In genomic region chr19:2702170-2703076, GRCh38 we compare ENCODE assay signal across 8 cellular contexts. TPM values are rescaled to one million over a fixed set of nuclear protein-coding genes. Genes with fewer than 3 reads are reported as not detected.
A peak's percentile ranks its signal among the peaks of the same experiment; 100 is the strongest.
DNase-seq lines count a peak whose midpoint lies in the region; ATAC-seq and TF ChIP-seq lines count a peak whose summit lies in the region.

Gene GNG7, minus strand, starts transcription at chr19:2702694. Its CDS starts 182,006 bp downstream, at chr19:2520688.

- no peaks in the 10 kb centered on the region for H3K4me1 ChIP-seq in osteoblast (ENCODE audit: insufficient read depth, low read length)

- H3K4me1 Mint-ChIP-seq in activated naive CD8-positive, alpha-beta T cell (ENCODE audit: low read depth), result peaks cover 31% of the 10 kb centered on the region
- no peaks in the 10 kb centered on the region for H3K4me1 Mint-ChIP-seq in glutamatergic neuron (ENCODE audit: low read depth, unreplicated experiment)

- no peaks in the 10 kb centered on the region for H3K9me3 ChIP-seq in osteoblast (ENCODE audit: low read depth, low read length)

- peak within 1 kb of the TSS; percentile 73 for H3K4me3 Mint-ChIP-seq in activated naive CD8-positive, alpha-beta T cell
- peak within 1 kb of the TSS; percentile 86 for H3K4me3 Mint-ChIP-seq in glutamatergic neuron (ENCODE audit: unreplicated experiment)

- H3K36me3 Mint-ChIP-seq in activated naive CD8-positive, alpha-beta T cell, result no peaks in the 10 kb centered on the region
- H3K36me3 Mint-ChIP-seq in glutamatergic neuron (ENCODE audit: unreplicated experiment), result no peaks in the 10 kb centered on the region

- H3K4me2 ChIP-seq in osteoblast (ENCODE audit: insufficient read depth, low read length), result no peak within 1 kb of the TSS

- peak within 1 kb of the TSS; percentile 50 for H3K4me3 ChIP-seq in osteoblast (ENCODE audit: insufficient read depth, low read length)

- no peaks in the 10 kb centered on the region for H3K79me2 ChIP-seq in osteoblast (ENCODE audit: insufficient read depth, low read length)

- H3K27me3 Mint-ChIP-seq in activated naive CD8-positive, alpha-beta T cell, result no peaks in the 10 kb centered on the region
- peaks cover 3% of the 10 kb centered on the region for H3K27me3 Mint-ChIP-seq in glutamatergic neuron (ENCODE audit: unreplicated experiment)

- H3K36me3 ChIP-seq in osteoblast (ENCODE audit: insufficient read depth, low read length), result no peaks in the 10 kb centered on the region

- peak; percentile 75 for ATAC-seq in GM19438 (IDR thresholded peaks at IDR 0.05; ENCODE audit: low read depth, unreplicated experiment)

- peak within 1 kb of the TSS; percentile 46 for H3K27ac Mint-ChIP-seq in activated naive CD8-positive, alpha-beta T cell
- no peak within 1 kb of the TSS for H3K27ac Mint-ChIP-seq in glutamatergic neuron (ENCODE audit: unreplicated experiment)

- H2AFZ ChIP-seq in osteoblast (ENCODE audit: low read length), result no peak within 1 kb of the TSS

- no peaks in the 10 kb centered on the region for H4K20me1 ChIP-seq in osteoblast (ENCODE audit: insufficient read depth, low read length)

- peaks cover 21% of the 10 kb centered on the region for H3K27me3 ChIP-seq in osteoblast (ENCODE audit: insufficient read depth, low read length)

- DNase-seq in HuH-7 (ENCODE audit: low spot score) (peak; percentile 91), SKM-1 (lab: John Stamatoyannopoulos, UW; ENCODE audit: unreplicated experiment) (peak; percentile 42), glutamatergic neuron (peak; percentile 98), osteoblast (ENCODE audit: insufficient read length, low spot score, missing footprints) (peak; percentile 100), superior temporal gyrus (ENCODE audit: extremely low spot score) (peak; percentile 87)

- H3K9me3 Mint-ChIP-seq in activated naive CD8-positive, alpha-beta T cell (ENCODE audit: low read depth), result no peaks in the 10 kb centered on the region
- H3K9me3 Mint-ChIP-seq in glutamatergic neuron (ENCODE audit: unreplicated experiment), result peaks cover 3% of the 10 kb centered on the region

- peak within 1 kb of the TSS; percentile 60 for H3K27ac ChIP-seq in C4-2B
- no peak within 1 kb of the TSS for H3K27ac ChIP-seq in osteoblast (ENCODE audit: low read depth, low read length)

- TF ChIP-seq CTCF in C4-2B (conservative IDR thresholded peaks at IDR 0.05) (no peak), glutamatergic neuron (IDR thresholded peaks at IDR 0.05; ENCODE audit: partially characterized antibody, unreplicated experiment) (no peak), osteoblast (IDR thresholded peaks at IDR 0.05; ENCODE audit: extremely low read depth, low read depth, low read length) (no peak)

RNA-seq across cellular contexts. Expression of gene GNG7, which starts in this region (rescaled TPM):
- total RNA-seq in glutamatergic neuron (ENCODE audit: unreplicated experiment), result 8.0 TPM
- total RNA-seq in osteoblast, result 0.29 and 0.72 TPM in 2 replicates

Comparison
In these comparisons a context has a peak if more than half of its experiments do, and no peak if none do; other contexts are left out.
1. Peak in DNase-seq and H3K4me3 ChIP-seq in osteoblast; RNA of the gene not detected or under 1 TPM.
2. DNase-seq: peak in every context shown above with its lines; median percentile 100 in osteoblast; 98 in glutamatergic neuron; 91 in HuH-7; 87 in superior temporal gyrus; 42 in SKM-1.